ENCODE assay signal across 8 cellular contexts in genomic region chr7:93622036-93622714, GRCh38. TPM values are rescaled to one million over a fixed set of nuclear protein-coding genes. Genes with fewer than 3 reads are reported as not detected.
DNase-seq lines count a peak whose midpoint lies in the region; ATAC-seq and TF ChIP-seq lines count a peak whose summit lies in the region.

No MANE protein-coding gene starts in this region.

- H3K4me3 ChIP-seq in AG04449 (ENCODE audit: low read depth, low read length) (no peak overlapping the region), endocrine pancreas (ENCODE audit: control insufficient read depth, insufficient read depth, low read length) (peak overlapping the region; percentile 22)
- no peak overlapping the region for H3K4me3 ChIP-seq in CD4-positive, alpha-beta memory T cell (ENCODE audit: low read length in 2 of 2)

- no peak for DNase-seq in AG04449 (ENCODE audit: low read depth, low spot score)
- DNase-seq in NCI-H460 (ENCODE audit: extremely low read depth, low read depth): peak; percentile 45
- DNase-seq in CD4-positive, alpha-beta memory T cell: no peak

- intact Hi-C loops in CD4-positive, alpha-beta memory T cell (cut with micrococcal nuclease): no loop called here

- no peak overlapping the region for H3K9ac ChIP-seq in endocrine pancreas (ENCODE audit: control insufficient read depth, insufficient read depth, low read length)

- ATAC-seq in GM19351 (IDR thresholded peaks at IDR 0.05; ENCODE audit: unreplicated experiment): peak; percentile 62
- peak; percentile 34 for ATAC-seq in stimulated activated memory B cell treated with anti-CD40 and anti-IgM and Interleukin-4, amounts not matched to agents 10 μg/mL and 1 μg/mL and 100 μg/mL, for 72 hours
- ATAC-seq in GM21786 (IDR thresholded peaks at IDR 0.05; ENCODE audit: unreplicated experiment): no peak
- ATAC-seq in HG03571 (IDR thresholded peaks at IDR 0.05; ENCODE audit: unreplicated experiment): no peak

- no peaks in the 10 kb centered on the region for H3K9me3 ChIP-seq in endocrine pancreas (ENCODE audit: control insufficient read depth, low read length)
- no peaks in the 10 kb centered on the region for H3K9me3 ChIP-seq in CD4-positive, alpha-beta memory T cell (ENCODE audit: control insufficient read depth in 1 of 2, low read length in 2 of 2)

- CTCF ChIA-PET in AG04449 (lab: Yijun Ruan, JAX): interaction anchor here (0.7 to 1.8 kb wide), 10 partner anchors 10 to 606 kb away, joined by 3 to 9 read pairs (median 5); no protein-coding TSS in a partner anchor
- CTCF ChIA-PET in CD4-positive, alpha-beta memory T cell (lab: Charles Lee; ENCODE audit: partially characterized antibody): no interaction called here

- POLR2A ChIA-PET in AG04449 (lab: Yijun Ruan, JAX): no interaction called here
- POLR2A ChIA-PET in CD4-positive, alpha-beta memory T cell (lab: Charles Lee; ENCODE audit: partially characterized antibody): no interaction called here

- TF ChIP-seq CTCF in AG04449 (IDR thresholded peaks at IDR 0.05; ENCODE audit: insufficient read depth, low read length, missing control alignments): peak; percentile 42

- no peak overlapping the region for H3K4me3 Mint-ChIP-seq in stimulated activated memory B cell treated with anti-CD40 and anti-IgM and Interleukin-4, amounts not matched to agents 10 μg/mL and 1 μg/mL and 100 μg/mL, for 72 hours
- H3K4me3 Mint-ChIP-seq in CD4-positive, alpha-beta memory T cell: no peak overlapping the region

- no peaks in the 10 kb centered on the region for H3K27me3 Mint-ChIP-seq in stimulated activated memory B cell treated with anti-CD40 and anti-IgM and Interleukin-4, amounts not matched to agents 10 μg/mL and 1 μg/mL and 100 μg/mL, for 72 hours
- peaks cover 0 to 5% of the 10 kb centered on the region in 2 donors for H3K27me3 Mint-ChIP-seq in CD4-positive, alpha-beta memory T cell

- H3K36me3 ChIP-seq in endocrine pancreas (ENCODE audit: control insufficient read depth, insufficient read depth, low read length): no peaks in the 10 kb centered on the region
- H3K36me3 ChIP-seq in CD4-positive, alpha-beta memory T cell (ENCODE audit: insufficient read depth, low read length): no peaks in the 10 kb centered on the region

- H3K36me3 Mint-ChIP-seq in stimulated activated memory B cell treated with anti-CD40 and anti-IgM and Interleukin-4, amounts not matched to agents 10 μg/mL and 1 μg/mL and 100 μg/mL, for 72 hours: no peaks in the 10 kb centered on the region
- no peaks in the 10 kb centered on the region for H3K36me3 Mint-ChIP-seq in CD4-positive, alpha-beta memory T cell

- H3K4me1 ChIP-seq in endocrine pancreas (ENCODE audit: control insufficient read depth, insufficient read depth, low read length): peaks cover 6% of the 10 kb centered on the region
- H3K4me1 ChIP-seq in CD4-positive, alpha-beta memory T cell (ENCODE audit: insufficient read depth, low read length): no peaks in the 10 kb centered on the region

- H3K9me3 Mint-ChIP-seq in stimulated activated memory B cell treated with anti-CD40 and anti-IgM and Interleukin-4, amounts not matched to agents 10 μg/mL and 1 μg/mL and 100 μg/mL, for 72 hours: peaks cover 2% of the 10 kb centered on the region
- H3K9me3 Mint-ChIP-seq in CD4-positive, alpha-beta memory T cell: peaks cover 0 to 3% (median 1%) of the 10 kb centered on the region in 8 donors

- no peaks in the 10 kb centered on the region for H3K27me3 ChIP-seq in endocrine pancreas (ENCODE audit: control insufficient read depth, insufficient read depth, low read length)
- no peaks in the 10 kb centered on the region for H3K27me3 ChIP-seq in CD4-positive, alpha-beta memory T cell (ENCODE audit: insufficient read depth, low read length)

- H3K4me1 Mint-ChIP-seq in stimulated activated memory B cell treated with anti-CD40 and anti-IgM and Interleukin-4, amounts not matched to agents 10 μg/mL and 1 μg/mL and 100 μg/mL, for 72 hours: peaks cover 7% of the 10 kb centered on the region
- no peaks in the 10 kb centered on the region for H3K4me1 Mint-ChIP-seq in CD4-positive, alpha-beta memory T cell

- H3K27ac Mint-ChIP-seq in stimulated activated memory B cell treated with anti-CD40 and anti-IgM and Interleukin-4, amounts not matched to agents 10 μg/mL and 1 μg/mL and 100 μg/mL, for 72 hours: no peak overlapping the region
- no peak overlapping the region for H3K27ac Mint-ChIP-seq in CD4-positive, alpha-beta memory T cell

- H3K27ac ChIP-seq in CD4-positive, alpha-beta memory T cell (ENCODE audit: low read depth, low read length): no peak overlapping the region

RNA-seq across cellular contexts. Expression of gene CALCR, which starts 47.7 kb away (rescaled TPM):
- 0.17 and 0.32 TPM in 2 replicates for total RNA-seq in NCI-H460 (2014; rRNA removed; shearing (Covaris generic))
- 0.06 TPM in 1 of 2 replicates, not detected in the other for polyA plus RNA-seq in NCI-H460 (2014; cell fraction: nucleus; rRNA removed)
- not detected for total RNA-seq in CD4-positive, alpha-beta memory T cell
- polyA plus RNA-seq in CD4-positive, alpha-beta memory T cell: not detected

Comparison
In these comparisons a context has a peak if more than half of its experiments do, and no peak if none do; other contexts are left out.
1. ATAC-seq: peak in GM19351 (single experiment) and stimulated activated memory B cell treated with anti-CD40 and anti-IgM and Interleukin-4, amounts not matched to agents 10 μg/mL and 1 μg/mL and 100 μg/mL, for 72 hours (single experiment); none in GM21786 (single experiment) and HG03571 (single experiment).